Comparison of ENCODE assay signal across 8 cellular contexts in the genomic region with DNA sequence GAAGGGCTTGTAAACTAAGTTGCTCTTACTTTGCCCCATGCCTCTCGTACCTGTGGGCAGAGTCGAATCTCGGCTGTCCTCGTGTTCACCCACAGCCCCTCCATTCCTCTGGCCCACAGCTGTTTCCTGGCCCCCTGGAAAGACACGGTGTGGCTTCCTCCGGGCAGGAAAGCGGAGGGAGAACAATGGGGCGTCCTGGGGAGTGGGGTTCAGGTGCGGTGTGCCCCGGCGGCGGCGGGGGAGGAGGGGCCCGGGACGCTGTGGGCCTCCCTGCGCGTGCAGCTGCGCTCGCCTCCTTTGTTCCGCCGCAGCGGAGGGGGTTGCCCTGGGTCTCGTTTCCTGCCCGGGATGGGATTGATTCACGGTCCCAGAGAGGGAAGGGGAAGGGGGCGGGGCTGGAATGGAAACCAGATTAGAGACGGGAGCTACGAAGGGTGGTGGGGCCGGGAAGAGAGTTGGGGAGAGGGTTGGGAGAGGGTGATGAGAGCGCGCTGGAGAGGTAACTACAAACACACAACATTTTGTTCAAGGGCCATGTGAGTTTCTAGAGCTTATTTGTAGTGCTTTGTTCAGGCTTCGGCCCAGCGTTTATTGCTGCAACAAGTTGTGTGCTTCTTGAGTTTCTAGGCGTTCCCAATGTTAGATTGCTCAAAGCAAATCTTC. TPM values are rescaled to one million over a fixed set of nuclear protein-coding genes. Genes with fewer than 3 reads are reported as not detected.
A peak's percentile ranks its signal among the peaks of the same experiment; 100 is the strongest.
DNase-seq lines count a peak whose midpoint lies in the region; ATAC-seq and TF ChIP-seq lines count a peak whose summit lies in the region.

No MANE protein-coding gene starts in this region.

- H3K36me3 Mint-ChIP-seq in CD4-positive, alpha-beta memory T cell = no peaks in the 10 kb centered on the region
- peaks cover 2% of the 10 kb centered on the region for H3K36me3 Mint-ChIP-seq in activated T-cell treated with anti-CD3 and anti-CD28 coated beads, Interleukin-2, amount 50 U/mL, for 4 hours (ENCODE audit: insufficient read depth)

- peak overlapping the region; percentile 94 for H3K9ac ChIP-seq in neuronal stem cell (ENCODE audit: low read depth, low read length, poor library complexity)

- CTCF ChIA-PET in CD4-positive, alpha-beta memory T cell (lab: Charles Lee; ENCODE audit: partially characterized antibody) = no interaction called here

- H3K36me3 ChIP-seq in CD4-positive, alpha-beta memory T cell (ENCODE audit: insufficient read depth, low read length) = no peaks in the 10 kb centered on the region
- no peaks in the 10 kb centered on the region for H3K36me3 ChIP-seq in H7 (replicated peaks; ENCODE audit: control insufficient read depth, insufficient read depth, low read length)
- H3K36me3 ChIP-seq in gastroesophageal sphincter = no peaks in the 10 kb centered on the region
- peaks cover 0 to 13% of the 10 kb centered on the region in 2 donors for H3K36me3 ChIP-seq in neuronal stem cell (replicated peaks in 1 of 2; ENCODE audit: control insufficient read depth in 2 of 2, insufficient read depth in 2 of 2, low read length in 2 of 2)

- H3K14ac ChIP-seq in neuronal stem cell (ENCODE audit: low read length) = peak overlapping the region; percentile 76

- H3K27ac Mint-ChIP-seq in CD4-positive, alpha-beta memory T cell = peak overlapping the region in 1 of 7 donors; percentile 52

- peak overlapping the region; percentile 98 for H2AFZ ChIP-seq in neuronal stem cell (ENCODE audit: low read length)

- no peak overlapping the region for H3K27ac ChIP-seq in CD4-positive, alpha-beta memory T cell (ENCODE audit: low read depth, low read length)
- H3K27ac ChIP-seq in gastroesophageal sphincter = peak overlapping the region in 3 of 4 donors; percentile 67 to 82 (median 81)
- peak overlapping the region; percentile 86 for H3K27ac ChIP-seq in neuronal stem cell (replicated peaks; ENCODE audit: low read length)

- peak overlapping the region; percentile 79 for H3K4ac ChIP-seq in neuronal stem cell (ENCODE audit: low read length)

- peaks cover 0 to 8% (median 4%) of the 10 kb centered on the region in 8 donors for H3K9me3 Mint-ChIP-seq in CD4-positive, alpha-beta memory T cell
- H3K9me3 Mint-ChIP-seq in activated T-cell treated with anti-CD3 and anti-CD28 coated beads, Interleukin-2, amount 50 U/mL, for 4 hours = no peaks in the 10 kb centered on the region

- H3K79me1 ChIP-seq in neuronal stem cell (ENCODE audit: low read depth, low read length) = no peaks in the 10 kb centered on the region

- peak overlapping the region; percentile 46 for H2AK5ac ChIP-seq in neuronal stem cell (ENCODE audit: low read depth, low read length)

- H2BK120ac ChIP-seq in neuronal stem cell (ENCODE audit: low read depth, low read length) = no peak overlapping the region

- no peak overlapping the region for H2BK12ac ChIP-seq in neuronal stem cell (ENCODE audit: low read length)

- H3K4me2 ChIP-seq in neuronal stem cell (ENCODE audit: insufficient read depth, low read length, poor library complexity, severe bottlenecking) = peak overlapping the region; percentile 65

- no peaks in the 10 kb centered on the region for H3K9me3 ChIP-seq in CD4-positive, alpha-beta memory T cell (ENCODE audit: control insufficient read depth in 1 of 2, low read length in 2 of 2)
- H3K9me3 ChIP-seq in gastroesophageal sphincter = no peaks in the 10 kb centered on the region
- H3K9me3 ChIP-seq in neuronal stem cell (replicated peaks in 1 of 2; ENCODE audit: control insufficient read depth in 2 of 2, insufficient read depth in 1 of 2, low read depth in 1 of 2, low read length in 2 of 2) = peaks cover 0 to 4% of the 10 kb centered on the region in 2 donors

- H3K4me1 Mint-ChIP-seq in CD4-positive, alpha-beta memory T cell = peaks cover 3 to 8% (median 6%) of the 10 kb centered on the region in 4 donors
- H3K4me1 Mint-ChIP-seq in activated T-cell treated with anti-CD3 and anti-CD28 coated beads, Interleukin-2, amount 50 U/mL, for 4 hours (ENCODE audit: low read depth) = peaks cover 8% of the 10 kb centered on the region

- H3K4me3 Mint-ChIP-seq in CD4-positive, alpha-beta memory T cell = peak overlapping the region; percentile 74 to 89 (median 86)
- peak overlapping the region; percentile 82 for H3K4me3 Mint-ChIP-seq in activated T-cell treated with anti-CD3 and anti-CD28 coated beads, Interleukin-2, amount 50 U/mL, for 4 hours

- intact Hi-C loops in CD4-positive, alpha-beta memory T cell (cut with micrococcal nuclease) = no loop called here

- peaks cover 16% of the 10 kb centered on the region in 2 donors for H3K27me3 Mint-ChIP-seq in CD4-positive, alpha-beta memory T cell
- H3K27me3 Mint-ChIP-seq in activated T-cell treated with anti-CD3 and anti-CD28 coated beads, Interleukin-2, amount 50 U/mL, for 4 hours (ENCODE audit: low read depth) = peaks cover 23% of the 10 kb centered on the region

- H4K91ac ChIP-seq in neuronal stem cell (ENCODE audit: low read depth, low read length, poor library complexity) = peak overlapping the region; percentile 40

- peak overlapping the region; percentile 96 for H3K18ac ChIP-seq in neuronal stem cell (ENCODE audit: low read length)

- H4K8ac ChIP-seq in neuronal stem cell (ENCODE audit: low read depth, low read length) = no peak overlapping the region

- peak overlapping the region; percentile 7 to 42 for H3K4me3 ChIP-seq in CD4-positive, alpha-beta memory T cell (ENCODE audit: low read length in 2 of 2)
- H3K4me3 ChIP-seq in H7 (ENCODE audit: insufficient read depth, low read depth, low read length) (peak overlapping the region; percentile 87), gastroesophageal sphincter (peak overlapping the region; percentile 53 to 82), neuronal stem cell (ENCODE audit: low read length in 2 of 2) (peak overlapping the region; percentile 97 to 98)

- 7 to 19% methylated on average over 9 of the region's 34 CpGs for WGBS in gastroesophageal sphincter (ENCODE audit: low coverage in 1 of 2), 2 donors
- WGBS in neuronal stem cell (ENCODE audit: extremely low coverage in 2 of 2, insufficient read length in 2 of 2, insufficient replicate concordance in 1 of 2), 2 donors = no CpG with 5 or more reads among the region's 34 CpGs

- H3K27me3 ChIP-seq in CD4-positive, alpha-beta memory T cell (ENCODE audit: insufficient read depth, low read length) = no peaks in the 10 kb centered on the region
- H3K27me3 ChIP-seq in H7 (ENCODE audit: control insufficient read depth, insufficient read depth, low read length) (no peaks in the 10 kb centered on the region), gastroesophageal sphincter (peaks cover 4% of the 10 kb centered on the region), neuronal stem cell (ENCODE audit: control insufficient read depth in 3 of 3, insufficient read depth in 3 of 3, low read depth in 1 of 3, low read length in 3 of 3) (peaks cover 0 to 2% (median 0%) of the 10 kb centered on the region in 3 experiments)

- peak overlapping the region; percentile 80 for H2BK5ac ChIP-seq in neuronal stem cell (ENCODE audit: low read length)

- H3K4me1 ChIP-seq in CD4-positive, alpha-beta memory T cell (ENCODE audit: insufficient read depth, low read length) = peaks cover 9% of the 10 kb centered on the region
- H3K4me1 ChIP-seq in gastroesophageal sphincter (peaks cover 0 to 50% (median 10%) of the 10 kb centered on the region in 3 donors), neuronal stem cell (ENCODE audit: control insufficient read depth in 2 of 2, insufficient read depth in 1 of 2, low read depth in 1 of 2, low read length in 2 of 2) (peaks cover 23 to 25% of the 10 kb centered on the region in 2 donors)

- POLR2A ChIA-PET in CD4-positive, alpha-beta memory T cell (lab: Charles Lee; ENCODE audit: partially characterized antibody) = interaction anchor here (1.2 kb wide), 1 partner anchor 184 kb away, joined by 3 read pairs; no protein-coding TSS in a partner anchor

- H3K23ac ChIP-seq in neuronal stem cell (ENCODE audit: low read depth, low read length, poor library complexity) = peak overlapping the region; percentile 95

- peak; percentile 39 to 45 for ATAC-seq in activated T-cell treated with anti-CD3 and anti-CD28 coated beads, Interleukin-2, amount 50 U/mL, for 4 hours
- ATAC-seq in gastroesophageal sphincter = peak; percentile 50

- peak overlapping the region; percentile 92 for H2BK15ac ChIP-seq in neuronal stem cell (ENCODE audit: low read length)

- TF ChIP-seq CTCF in gastroesophageal sphincter (IDR thresholded peaks at IDR 0.05) = no peak

- no peak for TF ChIP-seq POLR2A in gastroesophageal sphincter (IDR thresholded peaks at IDR 0.05)

- peak in 3 of 5 donors; percentile 5 to 11 (median 6) for DNase-seq in CD4-positive, alpha-beta memory T cell
- peak; percentile 86 for DNase-seq in H7
- peak; percentile 21 for DNase-seq in NCI-H345 treated with DMSO at 0.1 percent for 48 hours (lab: John Stamatoyannopoulos, UW; ENCODE audit: unreplicated experiment)
- DNase-seq in activated T-cell treated with anti-CD3 and anti-CD28 coated beads, Interleukin-2, amount 50 U/mL, for 4 hours = peak; percentile 20
- DNase-seq in neuronal stem cell (ENCODE audit: low spot score) = peak; percentile 77
- no peak for DNase-seq in SIG-M5 (lab: John Stamatoyannopoulos, UW)
- no peak for DNase-seq in GF-D8 (lab: John Stamatoyannopoulos, UW)

- TF ChIP-seq EP300 in gastroesophageal sphincter (IDR thresholded peaks at IDR 0.05) = no peak

RNA-seq across cellular contexts. Expression of gene MYO1B, which starts 0.8 kb away (rescaled TPM):
- under 1 TPM; 0.12 to 0.14 TPM for total RNA-seq in CD4-positive, alpha-beta memory T cell
- under 1 TPM; 0.20 to 0.38 TPM for polyA plus RNA-seq in CD4-positive, alpha-beta memory T cell
- 47.4 and 55.8 TPM in 2 replicates for total RNA-seq in H7 (2014; rRNA removed; shearing (Covaris generic))
- total RNA-seq in activated T-cell treated with anti-CD3 and anti-CD28 coated beads, Interleukin-2, amount 50 U/mL, for 4 hours = 10 to 100 TPM; 11.0 to 16.6 (median 11.4) TPM
- total RNA-seq in gastroesophageal sphincter = 10 to 100 TPM; 17.3 to 45.0 (median 21.0) TPM
- 29.8 TPM for polyA plus RNA-seq in neuronal stem cell (2013, experiment 1 of 2)
- polyA plus RNA-seq in neuronal stem cell (2013, experiment 2 of 2) = 29.7 TPM

Comparison
In these comparisons a context has a peak if more than half of its experiments do, and no peak if none do; other contexts are left out.
1. DNase-seq: peak in CD4-positive, alpha-beta memory T cell (3 of 5), H7 (single experiment), NCI-H345 treated with DMSO at 0.1 percent for 48 hours (single experiment), activated T-cell treated with anti-CD3 and anti-CD28 coated beads, Interleukin-2, amount 50 U/mL, for 4 hours (single experiment) and neuronal stem cell (single experiment); none in SIG-M5 (single experiment) and GF-D8 (single experiment).
2. H3K4me3 ChIP-seq: peak in every context shown above with its lines; median percentile 98 in neuronal stem cell; 87 in H7; 68 in gastroesophageal sphincter; 24 in CD4-positive, alpha-beta memory T cell.
3. RNA of gene MYO1B, which starts 0.8 kb away (total RNA-seq): 47.4 to 55.8 TPM in H7, 17.3 to 45.0 TPM in gastroesophageal sphincter and 11.0 to 16.6 TPM in activated T-cell treated with anti-CD3 and anti-CD28 coated beads, Interleukin-2, amount 50 U/mL, for 4 hours; 0.12 to 0.14 TPM in CD4-positive, alpha-beta memory T cell; every median in the first group is over 10 times any median in the second.